17 cellular contexts compared by ENCODE assay signal in genomic region chr14:54577977-54578376, GRCh38. TPM values are rescaled to one million over a fixed set of nuclear protein-coding genes. Genes with fewer than 3 reads are reported as not detected.
DNase-seq lines count a peak whose midpoint lies in the region; ATAC-seq, FAIRE-seq and TF ChIP-seq lines count a peak whose summit lies in the region.
"Had no signal": no experiment of that assay in that cellular context is flagged by ENCODE, and none has a peak within 500 bp of the region (broad histone marks: within the 10 kb centered on the region; RNA-seq: fewer than 3 reads in every experiment).

No MANE protein-coding gene starts in this region.

- H3K36me3 Mint-ChIP-seq in mesothelial cell of epicardium, result peaks cover 8% of the 10 kb centered on the region

- no peaks in the 10 kb centered on the region for H3K9me3 ChIP-seq in HepG2 (ENCODE audit: low read length)
- no peaks in the 10 kb centered on the region for H3K9me3 ChIP-seq in right lobe of liver
- no peaks in the 10 kb centered on the region for H3K9me3 ChIP-seq in colonic mucosa
- peaks cover 0 to 4% of the 10 kb centered on the region in 2 donors for H3K9me3 ChIP-seq in left lung

- POLR2A ChIA-PET in HepG2 (lab: Yijun Ruan, JAX), result interaction anchor here (0.7 to 1.8 kb wide), 3 partner anchors 11 to 14 kb away, joined by 3 to 7 read pairs (median 3); partner anchors contain the start of gene SAMD4A

- CTCF ChIA-PET in HepG2 (lab: Yijun Ruan, JAX; ENCODE audit: low intra/inter-chr PET ratio, low total read pairs), result no interaction called here

- H3K79me2 ChIP-seq in HepG2 (ENCODE audit: insufficient read depth, low read length), result peaks cover 93% of the 10 kb centered on the region

- H3K4me3 ChIP-seq in HepG2 (replicated peaks in 1 of 3; ENCODE audit: insufficient read depth in 1 of 3, low read depth in 2 of 3, low read length in 3 of 3), result no peak overlapping the region
- H3K4me3 ChIP-seq in right lobe of liver, result no peak overlapping the region
- no peak overlapping the region for H3K4me3 ChIP-seq in colonic mucosa
- no peak overlapping the region for H3K4me3 ChIP-seq in left lung

- H3K27me3 Mint-ChIP-seq in mesothelial cell of epicardium (ENCODE audit: low read depth), result no peaks in the 10 kb centered on the region

- ATAC-seq in HepG2, result no peak; the same call in 2 of the 3 replicates
- no peak for ATAC-seq in right lobe of liver
- no peak for ATAC-seq in left lung
- ATAC-seq: Right ventricle myocardium inferior, T-cell had no signal

- TF ChIP-seq POLR2A in HepG2 (IDR thresholded peaks at IDR 0.05; ENCODE audit: insufficient read depth in 1 of 2, low read depth in 2 of 2, low read length in 2 of 2), result no peak
- no peak for TF ChIP-seq POLR2A in right lobe of liver (IDR thresholded peaks at IDR 0.05)

- no peaks in the 10 kb centered on the region for H3K9me3 Mint-ChIP-seq in mesothelial cell of epicardium
- H3K9me3 Mint-ChIP-seq: natural killer cell treated with Interleukin-12 subunit alpha and Interleukin-12 subunit beta and Interleukin-15 and Interleukin-18, amount 100 ng/mL, for 72 hours had no signal

- H3K27me3 ChIP-seq in HepG2 (ENCODE audit: control insufficient read depth in 1 of 2, insufficient read depth in 2 of 2, low read length in 2 of 2) (no peaks in the 10 kb centered on the region), right lobe of liver (no peaks in the 10 kb centered on the region), colonic mucosa (no peaks in the 10 kb centered on the region), left lung (no peaks in the 10 kb centered on the region)

- TF ChIP-seq RAD21 in HepG2 (CRISPR knock-in tag; IDR thresholded peaks at IDR 0.05), result no peak

- H2AFZ ChIP-seq in HepG2 (ENCODE audit: low read length), result no peak overlapping the region

- peaks cover 40% of the 10 kb centered on the region for H3K4me1 Mint-ChIP-seq in mesothelial cell of epicardium
- H3K4me1 Mint-ChIP-seq: T-cell had no signal

- in situ Hi-C loops in HepG2 (cut with HindIII; ENCODE audit: extremely low pct_ligation_motif_present, low pct_unique_long_range_greater_than_20kb), result no loop called here

- TF ChIP-seq EP300 in HepG2 (IDR thresholded peaks at IDR 0.05; ENCODE audit: low read depth in 2 of 2, low read length in 2 of 2) (no peak), HepG2 (CRISPR knock-in tag; IDR thresholded peaks at IDR 0.05; ENCODE audit: borderline replicate concordance) (no peak)

- no peak for TF ChIP-seq CTCF in HepG2 (CRISPR knock-in tag; IDR thresholded peaks at IDR 0.05)
- no peak for TF ChIP-seq CTCF in right lobe of liver (IDR thresholded peaks at IDR 0.05)
- TF ChIP-seq CTCF in mesothelial cell of epicardium (IDR thresholded peaks at IDR 0.05; ENCODE audit: unreplicated experiment), result no peak
- TF ChIP-seq CTCF in colonic mucosa (IDR thresholded peaks at IDR 0.05), result no peak
- TF ChIP-seq CTCF in left lung (IDR thresholded peaks at IDR 0.05), result no peak

- no peak overlapping the region for H3K4me2 ChIP-seq in HepG2 (ENCODE audit: low read depth, low read length)

- DNase-seq in HepG2 (ENCODE audit: low spot score) (peak; percentile 20), right lobe of liver (no peak), dermis microvascular lymphatic vessel endothelial cell (ENCODE audit: low read depth in 2 of 2) (peak; percentile 53 to 72), mesothelial cell of epicardium (ENCODE audit: low spot score in 2 of 2, unreplicated experiment in 2 of 2) (no peak), mesenteric fat pad (ENCODE audit: low spot score) (no peak), colonic mucosa (no peak), left lung (no peak)
- no peak for DNase-seq in activated naive CD4-positive, alpha-beta T cell treated with anti-CD3 and anti-CD28 coated beads, Interleukin-2, amount 50 U/mL, for 16 hours
- DNase-seq: activated naive CD4-positive, alpha-beta T cell treated with Interleukin-2 at 50 U/mL for 16 hours; activated T-cell treated with anti-CD3 and anti-CD28 coated beads for 4 hours; cortex of kidney; DMS153; NCI-H2029 treated with DMSO at 0.1 percent for 48 hours; T-cell had no signal

- no peak overlapping the region for H3K4me3 Mint-ChIP-seq in mesothelial cell of epicardium
- H3K4me3 Mint-ChIP-seq: CD14-positive monocyte; natural killer cell treated with Interleukin-12 subunit alpha and Interleukin-12 subunit beta and Interleukin-15 and Interleukin-18, amount 100 ng/mL, for 72 hours; T-cell had no signal

- WGBS in HepG2 (ENCODE audit: low lambda C conversion rate), result 96% methylated on average over 3 of the region's 3 CpGs
- 72% methylated on average over 3 of the region's 3 CpGs for WGBS in right lobe of liver (ENCODE audit: insufficient coverage, low coverage, low lambda C conversion rate, missing lambda C conversion rate)

- H3K9ac ChIP-seq in HepG2 (ENCODE audit: insufficient read depth, low read depth, low read length) (no peak overlapping the region), colonic mucosa (ENCODE audit: low read depth in 2 of 2, low read length in 2 of 2) (no peak overlapping the region)

- BruUV-seq in HepG2 (replicated peaks; lab: Mats Ljungman, UMichigan), result no TSS peak

- peak overlapping the region; percentile 71 for H3K27ac Mint-ChIP-seq in mesothelial cell of epicardium
- H3K27ac Mint-ChIP-seq: CD14-positive monocyte; natural killer cell treated with Interleukin-12 subunit alpha and Interleukin-12 subunit beta and Interleukin-15 and Interleukin-18, amount 100 ng/mL, for 72 hours; T-cell had no signal

- intact Hi-C loops in HepG2 (cut with micrococcal nuclease; ENCODE audit: unreplicated experiment), result no loop called here
- intact Hi-C loops in right lobe of liver (cut with DNase I), result loop anchor here in 1 of 2 donors (10.0 kb wide), 1 partner anchor 107 kb away; no protein-coding TSS in a partner anchor
- intact Hi-C loops in colonic mucosa (cut with DNase I), result no loop called here
- intact Hi-C loops in left lung (cut with DNase I), result loop anchor here in 1 of 2 donors (10.0 kb wide), 2 partner anchors 57 to 117 kb away; no protein-coding TSS in a partner anchor

- H3K4me1 ChIP-seq in HepG2 (ENCODE audit: insufficient read depth, low read length) (peaks cover 72% of the 10 kb centered on the region), right lobe of liver (no peaks in the 10 kb centered on the region), colonic mucosa (no peaks in the 10 kb centered on the region), left lung (no peaks in the 10 kb centered on the region)

- H3K36me3 ChIP-seq in HepG2 (replicated peaks in 1 of 2; ENCODE audit: control insufficient read depth in 1 of 2, insufficient read depth in 2 of 2, low read length in 2 of 2) (peaks cover 9 to 44% of the 10 kb centered on the region in 2 experiments; a peak in 4 of 5 replicates), right lobe of liver (no peaks in the 10 kb centered on the region), colonic mucosa (no peaks in the 10 kb centered on the region), left lung (no peaks in the 10 kb centered on the region)

- peaks cover 55% of the 10 kb centered on the region for H4K20me1 ChIP-seq in HepG2 (ENCODE audit: insufficient read depth, low read length)

- FAIRE-seq in HepG2 (lab: Jason Lieb, UNC), result no peak

- H3K27ac ChIP-seq in HepG2 (ENCODE audit: extremely low read length, insufficient read depth, low read length), result no peak overlapping the region
- H3K27ac ChIP-seq in right lobe of liver, result no peak overlapping the region
- no peak overlapping the region for H3K27ac ChIP-seq in colonic mucosa
- no peak overlapping the region for H3K27ac ChIP-seq in left lung

RNA-seq across cellular contexts. Expression of gene SAMD4A, which starts 11.0 kb away (rescaled TPM):
- total RNA-seq in HepG2 (2016; rRNA removed; fragmentation: Illumina TruSeq; extraction: Trizol) (6.9 and 13.0 TPM in 2 replicates), right lobe of liver (10 to 100 TPM; 16.7 to 31.9 (median 21.1) TPM), dermis microvascular lymphatic vessel endothelial cell (20.8 and 32.2 TPM in 2 replicates), mesothelial cell of epicardium (27.8 to 30.0 TPM (median 29.6 TPM) in 3 replicates), mesenteric fat pad (110 TPM), colonic mucosa (10 to 100 TPM in 1 of 2 donors, 1 to 10 TPM in 1; 5.6 to 31.3 TPM), left lung (10 to 100 TPM; 22.3 to 40.5 TPM)
- total RNA-seq in HepG2 (2016; cell fraction: cytosol; rRNA removed; fragmentation: Illumina TruSeq; extraction: Trizol; ENCODE audit: low read depth), result 38.3 and 41.9 TPM in 2 replicates
- 6.5 and 11.9 TPM in 2 replicates for total RNA-seq in HepG2 (2016; cell fraction: insoluble cytoplasmic fraction; rRNA removed; fragmentation: Illumina TruSeq; extraction: Trizol)
- 12.3 and 13.3 TPM in 2 replicates for total RNA-seq in HepG2 (2016; cell fraction: membrane; rRNA removed; fragmentation: Illumina TruSeq; extraction: Trizol)
- total RNA-seq in HepG2 (2016; cell fraction: nucleus; rRNA removed; fragmentation: Illumina TruSeq; extraction: Trizol), result 24.4 and 25.8 TPM in 2 replicates
- 11.7 and 11.8 TPM in 2 replicates for polyA plus RNA-seq in HepG2 (2011; rRNA removed)
- polyA plus RNA-seq in HepG2 (2011; cell fraction: cytosol; rRNA removed), result 4.9 and 6.1 TPM in 2 replicates
- polyA plus RNA-seq in HepG2 (2011; cell fraction: nucleus; rRNA removed), result 89.4 and 113 TPM in 2 replicates
- polyA plus RNA-seq in HepG2 (2012), result 22.3 and 23.9 TPM in 2 replicates
- 1.5 and 1.9 TPM in 2 replicates for polyA plus RNA-seq in HepG2 (2016; cell fraction: cytosol; fragmentation: Illumina TruSeq; extraction: Trizol; ENCODE audit: low read depth)
- 5.1 and 6.3 TPM in 2 replicates for polyA plus RNA-seq in HepG2 (2016; cell fraction: insoluble cytoplasmic fraction; fragmentation: Illumina TruSeq; extraction: Trizol; ENCODE audit: low read depth)
- polyA plus RNA-seq in HepG2 (2016; cell fraction: membrane; fragmentation: Illumina TruSeq; extraction: Trizol; ENCODE audit: low read depth), result 3.2 and 3.3 TPM in 2 replicates
- 31.5 and 34.6 TPM in 2 replicates for polyA plus RNA-seq in HepG2 (2016; cell fraction: nucleus; fragmentation: Illumina TruSeq; extraction: Trizol; ENCODE audit: insufficient read depth, low read depth)
- polyA minus RNA-seq in HepG2 (2011; rRNA and poly(A)+ RNA removed; ENCODE audit: low replicate concordance), result 3.0 and 40.6 TPM in 2 replicates
- polyA minus RNA-seq in HepG2 (2011; cell fraction: cytosol; rRNA and poly(A)+ RNA removed), result 26.1 and 26.2 TPM in 2 replicates
- polyA minus RNA-seq in HepG2 (2011; cell fraction: nucleus; rRNA and poly(A)+ RNA removed), result 112 and 120 TPM in 2 replicates

Comparison
In these comparisons a context has a peak if more than half of its experiments do, and no peak if none do; other contexts are left out.
1. DNase-seq: peak in HepG2 (single experiment) and dermis microvascular lymphatic vessel endothelial cell (2 of 2); none in right lobe of liver (0 of 3), mesothelial cell of epicardium (0 of 2), mesenteric fat pad (single experiment), colonic mucosa (single experiment), left lung (0 of 2) and activated naive CD4-positive, alpha-beta T cell treated with anti-CD3 and anti-CD28 coated beads, Interleukin-2, amount 50 U/mL, for 16 hours (single experiment).